ENCODE assay signal across 20 cellular contexts in genomic region chr5:119427052-119427451, GRCh38. TPM values are rescaled to one million over a fixed set of nuclear protein-coding genes. Genes with fewer than 3 reads are reported as not detected.
DNase-seq lines count a peak whose midpoint lies in the region; ATAC-seq, FAIRE-seq and TF ChIP-seq lines count a peak whose summit lies in the region.
"Had no signal": no experiment of that assay in that cellular context is flagged by ENCODE, and none has a peak within 500 bp of the region (broad histone marks: within the 10 kb centered on the region; RNA-seq: fewer than 3 reads in every experiment).

No MANE protein-coding gene starts in this region.

- H3K9me3 ChIP-seq in endodermal cell (ENCODE audit: control insufficient read depth, low read length) (peaks cover 32% of the 10 kb centered on the region), HepG2 (ENCODE audit: low read length) (no peaks in the 10 kb centered on the region), neutrophil (no peaks in the 10 kb centered on the region)
- H3K9me3 ChIP-seq: SJSA1 had no signal

- no peak overlapping the region for H3K4me3 Mint-ChIP-seq in endodermal cell

- no peak overlapping the region for H3K9ac ChIP-seq in endodermal cell (ENCODE audit: extremely low read depth, low read length, poor library complexity, severe bottlenecking)
- no peak overlapping the region for H3K9ac ChIP-seq in HepG2 (ENCODE audit: insufficient read depth, low read depth, low read length)
- H3K9ac ChIP-seq: KMS-11 had no signal

- H3K4me2 ChIP-seq in HepG2 (ENCODE audit: low read depth, low read length) = no peak overlapping the region
- H3K4me2 ChIP-seq: KMS-11 had no signal

- no peaks in the 10 kb centered on the region for H3K27me3 ChIP-seq in HL-60 (ENCODE audit: insufficient read depth, poor library complexity, severe bottlenecking)
- H3K27me3 ChIP-seq in endodermal cell (ENCODE audit: control insufficient read depth, insufficient read depth, low read length, poor library complexity, severe bottlenecking) = no peaks in the 10 kb centered on the region
- peaks cover 0 to 3% of the 10 kb centered on the region in 2 experiments; a peak in 2 of 5 replicates for H3K27me3 ChIP-seq in HepG2 (ENCODE audit: control insufficient read depth in 1 of 2, insufficient read depth in 2 of 2, low read length in 2 of 2)
- no peaks in the 10 kb centered on the region for H3K27me3 ChIP-seq in neutrophil
- H3K27me3 ChIP-seq: BLaER1 treated with 17β-estradiol and CSF1 and Interleukin-3, amounts not matched to agents 10 nM and 100 nM; SJSA1 had no signal

- no peak for TF ChIP-seq CTCF in HL-60 (IDR thresholded peaks at IDR 0.05; ENCODE audit: insufficient read depth, low read length)
- TF ChIP-seq CTCF in endodermal cell (conservative IDR thresholded peaks at IDR 0.05) = no peak
- TF ChIP-seq CTCF in HepG2 (CRISPR knock-in tag; IDR thresholded peaks at IDR 0.05) = no peak
- TF ChIP-seq CTCF in neutrophil (IDR thresholded peaks at IDR 0.05) = no peak

- 92% methylated on average over 2 of the region's 2 CpGs; no CpG with 5 or more reads in 1 of the 2 experiments for WGBS in endodermal cell (ENCODE audit: insufficient coverage in 1 of 2, insufficient read length in 1 of 2), 2 experiments
- 79% methylated on average over 2 of the region's 2 CpGs for WGBS in HepG2 (ENCODE audit: low lambda C conversion rate)

- no peaks in the 10 kb centered on the region for H3K27me3 Mint-ChIP-seq in endodermal cell (ENCODE audit: insufficient read depth)

- H3K36me3 Mint-ChIP-seq in endodermal cell (ENCODE audit: low read depth) = peaks cover 7% of the 10 kb centered on the region

- H3K9me3 Mint-ChIP-seq in endodermal cell = peaks cover 35% of the 10 kb centered on the region
- H3K9me3 Mint-ChIP-seq: CD8-positive, alpha-beta memory T cell had no signal

- intact Hi-C loops in HepG2 (cut with micrococcal nuclease; ENCODE audit: unreplicated experiment) = no loop called here

- ATAC-seq in HepG2 = no peak
- no peak for ATAC-seq in HG03442 (IDR thresholded peaks at IDR 0.05; ENCODE audit: unreplicated experiment)
- ATAC-seq in HG02588 (IDR thresholded peaks at IDR 0.05; ENCODE audit: unreplicated experiment) = no peak
- no peak for ATAC-seq in GM18907 (IDR thresholded peaks at IDR 0.05; ENCODE audit: unreplicated experiment)
- ATAC-seq: Panc1 had no signal

- in situ Hi-C loops in HepG2 (cut with HindIII; ENCODE audit: extremely low pct_ligation_motif_present, low pct_unique_long_range_greater_than_20kb) = no loop called here

- H2AFZ ChIP-seq in HepG2 (ENCODE audit: low read length) = no peak overlapping the region

- TF ChIP-seq EP300 in HepG2 (IDR thresholded peaks at IDR 0.05; ENCODE audit: low read depth in 2 of 2, low read length in 2 of 2) (no peak), HepG2 (CRISPR knock-in tag; IDR thresholded peaks at IDR 0.05; ENCODE audit: borderline replicate concordance) (no peak)

- H3K4me1 ChIP-seq in endodermal cell (ENCODE audit: control insufficient read depth, insufficient read depth, low read length) = peaks cover 12% of the 10 kb centered on the region
- no peaks in the 10 kb centered on the region for H3K4me1 ChIP-seq in HepG2 (ENCODE audit: insufficient read depth, low read length)
- peaks cover 19 to 24% of the 10 kb centered on the region in 2 experiments for H3K4me1 ChIP-seq in neutrophil (ENCODE audit: control insufficient read depth in 1 of 2, insufficient read depth in 1 of 2, low read depth in 1 of 2, low read length in 1 of 2)
- H3K4me1 ChIP-seq: SJSA1 had no signal

- POLR2A ChIA-PET in HepG2 (lab: Yijun Ruan, JAX) = no interaction called here

- H3K4me1 Mint-ChIP-seq in endodermal cell = peaks cover 30% of the 10 kb centered on the region
- H3K4me1 Mint-ChIP-seq: CD8-positive, alpha-beta memory T cell had no signal

- no peak for TF ChIP-seq RAD21 in HepG2 (CRISPR knock-in tag; IDR thresholded peaks at IDR 0.05)

- no peaks in the 10 kb centered on the region for H3K79me2 ChIP-seq in HepG2 (ENCODE audit: insufficient read depth, low read length)

- no TSS peak for BruUV-seq in HepG2 (replicated peaks; lab: Mats Ljungman, UMichigan)

- H3K36me3 ChIP-seq in endodermal cell (ENCODE audit: control insufficient read depth, insufficient read depth, low read length) (no peaks in the 10 kb centered on the region), HepG2 (replicated peaks in 1 of 2; ENCODE audit: control insufficient read depth in 1 of 2, insufficient read depth in 2 of 2, low read length in 2 of 2) (no peaks in the 10 kb centered on the region), neutrophil (no peaks in the 10 kb centered on the region)
- H3K36me3 ChIP-seq: BLaER1 treated with 17β-estradiol and CSF1 and Interleukin-3, amounts not matched to agents 10 nM and 100 nM; SJSA1 had no signal

- no peak overlapping the region for H3K4me3 ChIP-seq in HL-60 (replicated peaks; ENCODE audit: insufficient read depth, low read length)
- no peak overlapping the region for H3K4me3 ChIP-seq in endodermal cell (ENCODE audit: low read length)
- no peak overlapping the region for H3K4me3 ChIP-seq in HepG2 (replicated peaks in 1 of 3; ENCODE audit: insufficient read depth in 1 of 3, low read depth in 2 of 3, low read length in 3 of 3)
- H3K4me3 ChIP-seq in neutrophil (ENCODE audit: low read depth in 1 of 2, low read length in 1 of 2) = no peak overlapping the region
- H3K4me3 ChIP-seq: BLaER1 treated with 17β-estradiol and CSF1 and Interleukin-3, amounts not matched to agents 10 nM and 100 nM; SJSA1 had no signal

- DNase-seq in HL-60 (ENCODE audit: low read depth in 1 of 2, low spot score in 1 of 2) (no peak), endodermal cell (no peak), HepG2 (ENCODE audit: low spot score) (no peak), NK-92 (lab: John Stamatoyannopoulos, UW; ENCODE audit: unreplicated experiment) (no peak)
- DNase-seq: CD8-positive, alpha-beta memory T cell; DMS79; NCI-H1417 treated with DMSO at 0.1 percent for 48 hours; NCI-H187 treated with DMSO at 0.1 percent for 48 hours; NCI-H524; NCI-H82 had no signal

- H4K20me1 ChIP-seq in HepG2 (ENCODE audit: insufficient read depth, low read length) = no peaks in the 10 kb centered on the region
- H4K20me1 ChIP-seq: BLaER1 treated with 17β-estradiol and CSF1 and Interleukin-3, amounts not matched to agents 10 nM and 100 nM had no signal

- peak overlapping the region; percentile 84 for H3K27ac Mint-ChIP-seq in endodermal cell

- no peak for FAIRE-seq in HepG2 (lab: Jason Lieb, UNC)
- FAIRE-seq: GM12892, H54 had no signal

- H3K27ac ChIP-seq in HL-60 (replicated peaks) (peak overlapping the region; percentile 82), endodermal cell (ENCODE audit: low read depth, low read length) (no peak overlapping the region), HepG2 (ENCODE audit: extremely low read length, insufficient read depth, low read length) (no peak overlapping the region), neutrophil (peak overlapping the region; percentile 70)
- H3K27ac ChIP-seq: KMS-11, SJSA1 had no signal

- TF ChIP-seq POLR2A in HepG2 (IDR thresholded peaks at IDR 0.05; ENCODE audit: insufficient read depth in 1 of 2, low read depth in 2 of 2, low read length in 2 of 2) = no peak

- CTCF ChIA-PET in HepG2 (lab: Yijun Ruan, JAX; ENCODE audit: low intra/inter-chr PET ratio, low total read pairs) = no interaction called here

TF ChIP-seq in HepG2, 621 proteins besides CTCF, POLR2A, EP300 and RAD21:
- TF ChIP-seq ATF7 (IDR thresholded peaks at IDR 0.05) (0 out of 2 replicates have a peak, but pooled peaks have one; percentile 23), ATF7 (CRISPR knock-in tag; IDR thresholded peaks at IDR 0.05) (no peak), KMT2A (CRISPR knock-in tag; IDR thresholded peaks at IDR 0.05) (no peak), CHCHD3 (CRISPR knock-in tag; IDR thresholded peaks at IDR 0.05) (no peak)
TF ChIP-seq in HepG2: peak in this region for 1.

RNA-seq across cellular contexts. Expression of gene HSD17B4, which starts 25.2 kb away (rescaled TPM):
- 100 to 1,000 TPM; 453 to 480 TPM for total RNA-seq in endodermal cell
- polyA plus RNA-seq in endodermal cell (2013, experiment 1 of 2) = 154 TPM
- 158 TPM for polyA plus RNA-seq in endodermal cell (2013, experiment 2 of 2)
- total RNA-seq in HepG2 (2016; rRNA removed; fragmentation: Illumina TruSeq; extraction: Trizol) = 399 and 508 TPM in 2 replicates
- 60.7 and 79.3 TPM in 2 replicates for total RNA-seq in HepG2 (2016; cell fraction: cytosol; rRNA removed; fragmentation: Illumina TruSeq; extraction: Trizol; ENCODE audit: low read depth)
- 397 and 512 TPM in 2 replicates for total RNA-seq in HepG2 (2016; cell fraction: insoluble cytoplasmic fraction; rRNA removed; fragmentation: Illumina TruSeq; extraction: Trizol)
- 102 and 119 TPM in 2 replicates for total RNA-seq in HepG2 (2016; cell fraction: membrane; rRNA removed; fragmentation: Illumina TruSeq; extraction: Trizol)
- total RNA-seq in HepG2 (2016; cell fraction: nucleus; rRNA removed; fragmentation: Illumina TruSeq; extraction: Trizol) = 218 and 251 TPM in 2 replicates
- polyA plus RNA-seq in HepG2 (2011; rRNA removed) = 163 and 178 TPM in 2 replicates
- 98.0 and 194 TPM in 2 replicates for polyA plus RNA-seq in HepG2 (2011; cell fraction: cytosol; rRNA removed)
- 119 and 175 TPM in 2 replicates for polyA plus RNA-seq in HepG2 (2011; cell fraction: nucleus; rRNA removed)
- 153 and 212 TPM in 2 replicates for polyA plus RNA-seq in HepG2 (2012)
- polyA plus RNA-seq in HepG2 (2016; cell fraction: cytosol; fragmentation: Illumina TruSeq; extraction: Trizol; ENCODE audit: low read depth) = 35.4 and 40.3 TPM in 2 replicates
- 332 and 336 TPM in 2 replicates for polyA plus RNA-seq in HepG2 (2016; cell fraction: insoluble cytoplasmic fraction; fragmentation: Illumina TruSeq; extraction: Trizol; ENCODE audit: low read depth)
- 57.1 and 67.7 TPM in 2 replicates for polyA plus RNA-seq in HepG2 (2016; cell fraction: membrane; fragmentation: Illumina TruSeq; extraction: Trizol; ENCODE audit: low read depth)
- 221 and 269 TPM in 2 replicates for polyA plus RNA-seq in HepG2 (2016; cell fraction: nucleus; fragmentation: Illumina TruSeq; extraction: Trizol; ENCODE audit: insufficient read depth, low read depth)
- polyA minus RNA-seq in HepG2 (2011; rRNA and poly(A)+ RNA removed; ENCODE audit: low replicate concordance) = 271 and 288 TPM in 2 replicates
- 117 and 147 TPM in 2 replicates for polyA minus RNA-seq in HepG2 (2011; cell fraction: cytosol; rRNA and poly(A)+ RNA removed)
- 131 and 184 TPM in 2 replicates for polyA minus RNA-seq in HepG2 (2011; cell fraction: nucleus; rRNA and poly(A)+ RNA removed)

Comparison
In these comparisons a context has a peak if more than half of its experiments do, and no peak if none do; other contexts are left out.
1. H3K27ac ChIP-seq: peak in HL-60 (single experiment) and neutrophil (single experiment); none in endodermal cell (single experiment) and HepG2 (single experiment).